8 cellular contexts compared by ENCODE assay signal in the genomic region with DNA sequence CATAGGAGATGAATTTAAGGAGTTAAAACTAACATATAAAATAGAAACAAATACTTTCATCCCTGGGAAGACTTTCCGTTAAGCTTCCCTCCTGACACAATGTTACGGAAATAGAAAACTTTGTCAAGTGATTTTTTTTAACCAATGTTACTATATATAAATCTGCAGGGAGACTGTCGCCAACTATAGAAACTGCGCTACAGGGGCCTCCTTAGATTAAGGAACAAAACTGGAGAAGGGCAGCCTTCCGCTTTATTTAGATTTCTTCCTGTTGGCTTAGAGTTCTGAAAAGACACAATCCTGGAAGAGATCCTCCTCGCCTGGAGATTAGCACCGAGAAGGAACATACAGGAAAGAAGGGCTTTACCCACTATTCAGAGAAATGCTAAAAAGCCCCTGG. TPM values are rescaled to one million over a fixed set of nuclear protein-coding genes. Genes with fewer than 3 reads are reported as not detected.
DNase-seq lines count a peak whose midpoint lies in the region; ATAC-seq and TF ChIP-seq lines count a peak whose summit lies in the region.

No MANE protein-coding gene starts in this region.

- POLR2A ChIA-PET in PC-3 (lab: Charles Lee; ENCODE audit: unreplicated experiment) = interaction anchor here (0.5 to 0.8 kb wide), 5 partner anchors 15 to 257 kb away, joined by 3 to 16 read pairs (median 3); no protein-coding TSS in a partner anchor

- H3K27ac ChIP-seq in DND-41 (ENCODE audit: low read length) (no peak overlapping the region), PC-3 (ENCODE audit: low read length) (peak overlapping the region; percentile 84), psoas muscle (peak overlapping the region; percentile 99)

- H3K9me3 ChIP-seq in DND-41 (ENCODE audit: insufficient read depth, low read length, severe bottlenecking) (no peaks in the 10 kb centered on the region), PC-3 (ENCODE audit: low read length) (no peaks in the 10 kb centered on the region), psoas muscle (no peaks in the 10 kb centered on the region)

- H3K4me1 ChIP-seq in DND-41 (ENCODE audit: insufficient read depth, low read length) (peaks cover 30% of the 10 kb centered on the region), PC-3 (ENCODE audit: insufficient read depth, low read length) (peaks cover 46% of the 10 kb centered on the region), psoas muscle (peaks cover 54% of the 10 kb centered on the region)

- H2AFZ ChIP-seq in DND-41 (ENCODE audit: low read depth, low read length) (no peak overlapping the region), PC-3 (ENCODE audit: low read length) (peak overlapping the region; percentile 84; the same call in 1 of the 2 replicates)

- H3K9me3 Mint-ChIP-seq in stimulated activated memory B cell treated with anti-CD40 and anti-IgM and Interleukin-4, amounts not matched to agents 10 μg/mL and 1 μg/mL and 100 μg/mL, for 72 hours = no peaks in the 10 kb centered on the region

- H4K20me1 ChIP-seq in DND-41 (ENCODE audit: insufficient read depth, low read length) = no peaks in the 10 kb centered on the region
- H4K20me1 ChIP-seq in PC-3 (ENCODE audit: low read length) = 0 out of 2 replicates have a peak, but pooled peaks cover 6% of the 10 kb centered on the region

- H3K9ac ChIP-seq in DND-41 (ENCODE audit: low read depth, low read length) (peak overlapping the region; percentile 72; the same call in 1 of the 2 replicates), PC-3 (ENCODE audit: low read length) (peak overlapping the region; percentile 76)

- no TSS peak for BruUV-seq in PC-3 (replicated peaks; lab: Mats Ljungman, UMichigan)

- peaks cover 4% of the 10 kb centered on the region for H3K27me3 ChIP-seq in DND-41 (ENCODE audit: insufficient read depth, low read length, poor library complexity)
- no peaks in the 10 kb centered on the region for H3K27me3 ChIP-seq in PC-3 (ENCODE audit: low read length)
- no peaks in the 10 kb centered on the region for H3K27me3 ChIP-seq in psoas muscle (ENCODE audit: insufficient read depth in 3 of 3, low read length in 2 of 3)

- H3K4me1 Mint-ChIP-seq in stimulated activated memory B cell treated with anti-CD40 and anti-IgM and Interleukin-4, amounts not matched to agents 10 μg/mL and 1 μg/mL and 100 μg/mL, for 72 hours = peaks cover 36% of the 10 kb centered on the region

- H3K4me2 ChIP-seq in DND-41 (ENCODE audit: insufficient read depth, low read length) = peak overlapping the region; percentile 86
- peak overlapping the region; percentile 97 for H3K4me2 ChIP-seq in PC-3 (ENCODE audit: low read length)

- H3K27me3 Mint-ChIP-seq in stimulated activated memory B cell treated with anti-CD40 and anti-IgM and Interleukin-4, amounts not matched to agents 10 μg/mL and 1 μg/mL and 100 μg/mL, for 72 hours = no peaks in the 10 kb centered on the region

- no peaks in the 10 kb centered on the region for H3F3A ChIP-seq in PC-3 (ENCODE audit: low read length, unreplicated experiment)

- DNase-seq in DND-41 = no peak
- DNase-seq in PC-3 = no peak
- peak; percentile 20 for DNase-seq in fibroblast of the aortic adventitia (ENCODE audit: low read depth)
- no peak for DNase-seq in psoas muscle
- no peak for DNase-seq in activated naive CD4-positive, alpha-beta T cell treated with Interleukin-2 at 50 U/mL for 16 hours
- no peak for DNase-seq in NCI-H2081 treated with DMSO at 0.1 percent for 48 hours (lab: John Stamatoyannopoulos, UW)

- H3K79me2 ChIP-seq in DND-41 (ENCODE audit: insufficient read depth, low read length) (peaks cover 4% of the 10 kb centered on the region; the same call in 1 of the 2 replicates), PC-3 (ENCODE audit: low read length) (peaks cover 48% of the 10 kb centered on the region)

- H3K36me3 ChIP-seq in DND-41 (ENCODE audit: insufficient read depth, low read length) (no peaks in the 10 kb centered on the region; the same call in 1 of the 2 replicates), PC-3 (ENCODE audit: low read depth, low read length) (peaks cover 3% of the 10 kb centered on the region; the same call in 1 of the 2 replicates), psoas muscle (ENCODE audit: insufficient read depth in 1 of 2, low read depth in 1 of 2) (peaks cover 0 to 13% of the 10 kb centered on the region in 2 donors)

- H3K36me3 Mint-ChIP-seq in stimulated activated memory B cell treated with anti-CD40 and anti-IgM and Interleukin-4, amounts not matched to agents 10 μg/mL and 1 μg/mL and 100 μg/mL, for 72 hours = no peaks in the 10 kb centered on the region

- no peak overlapping the region for H3K4me3 Mint-ChIP-seq in stimulated activated memory B cell treated with anti-CD40 and anti-IgM and Interleukin-4, amounts not matched to agents 10 μg/mL and 1 μg/mL and 100 μg/mL, for 72 hours

- CTCF ChIA-PET in PC-3 (lab: Charles Lee) = interaction anchor here (0.6 to 1.0 kb wide), 3 partner anchors 65 to 128 kb away, joined by 3 to 5 read pairs (median 4); a partner anchor contains a TSS

- H3K9me2 ChIP-seq in PC-3 (replicated peaks; ENCODE audit: low read length) = no peaks in the 10 kb centered on the region

- H3K27ac Mint-ChIP-seq in stimulated activated memory B cell treated with anti-CD40 and anti-IgM and Interleukin-4, amounts not matched to agents 10 μg/mL and 1 μg/mL and 100 μg/mL, for 72 hours = no peak overlapping the region

- intact Hi-C loops in PC-3 (cut with micrococcal nuclease) = loop anchor here (1.0 to 10.0 kb wide), 3 partner anchors 31 to 192 kb away; a partner anchor contains a TSS
- intact Hi-C loops in psoas muscle (cut with DNase I) = loop anchor here in 1 of 2 donors (5.0 kb wide), 2 partner anchors 65 to 195 kb away; a partner anchor contains a TSS

- no peak overlapping the region; a peak in 1 of 4 replicates for H3K4me3 ChIP-seq in DND-41 (ENCODE audit: low read depth in 1 of 2, low read length in 2 of 2)
- H3K4me3 ChIP-seq in PC-3 (ENCODE audit: low read length) = peak overlapping the region; percentile 90
- H3K4me3 ChIP-seq in fibroblast of the aortic adventitia (ENCODE audit: low read depth, low read length) = peak overlapping the region; percentile 97
- H3K4me3 ChIP-seq in psoas muscle = peak overlapping the region; percentile 95

- ATAC-seq in DND-41 (ENCODE audit: insufficient read depth, low read depth) (no peak), PC-3 (no peak), psoas muscle (peak in 3 of 4 donors; percentile 45 to 69 (median 51)), GM19395 (IDR thresholded peaks at IDR 0.05; ENCODE audit: unreplicated experiment) (no peak)
- ATAC-seq in stimulated activated memory B cell treated with anti-CD40 and anti-IgM and Interleukin-4, amounts not matched to agents 10 μg/mL and 1 μg/mL and 100 μg/mL, for 72 hours = no peak

- WGBS in psoas muscle, 3 donors = 2 to 9% (median 5%) methylated on average over 7 of the region's 7 CpGs

- TF ChIP-seq CTCF in DND-41 (IDR thresholded peaks at IDR 0.05; ENCODE audit: borderline replicate concordance, extremely low read depth, low read length, poor library complexity, severe bottlenecking) (no peak), PC-3 (conservative IDR thresholded peaks at IDR 0.05; ENCODE audit: low read depth, low read length) (no peak), fibroblast of the aortic adventitia (IDR thresholded peaks at IDR 0.05; ENCODE audit: insufficient read depth, low read length) (no peak), psoas muscle (IDR thresholded peaks at IDR 0.05) (no peak)

RNA-seq across cellular contexts. Expression of a gene that starts 1.5 kb away (rescaled TPM):
- total RNA-seq in PC-3 (2014; rRNA removed) = 117 and 168 TPM in 2 replicates
- 178 and 183 TPM in 2 replicates for total RNA-seq in fibroblast of the aortic adventitia (ENCODE audit: low replicate concordance)
- 100 to 1,000 TPM; 223 to 318 (median 258) TPM for total RNA-seq in psoas muscle
- 100 to 1,000 TPM; 177 to 329 (median 233) TPM for polyA plus RNA-seq in psoas muscle

Comparison
In these comparisons a context has a peak if more than half of its experiments do, and no peak if none do; other contexts are left out.
1. ATAC-seq: peak in psoas muscle (3 of 4); none in DND-41 (single experiment), PC-3 (single experiment), GM19395 (single experiment) and stimulated activated memory B cell treated with anti-CD40 and anti-IgM and Interleukin-4, amounts not matched to agents 10 μg/mL and 1 μg/mL and 100 μg/mL, for 72 hours (single experiment).
2. H3K4me3 ChIP-seq: peak in PC-3 (single experiment), fibroblast of the aortic adventitia (single experiment) and psoas muscle (single experiment); none in DND-41 (0 of 2).